Comparison of ENCODE assay signal across 9 cellular contexts in the genomic region with DNA sequence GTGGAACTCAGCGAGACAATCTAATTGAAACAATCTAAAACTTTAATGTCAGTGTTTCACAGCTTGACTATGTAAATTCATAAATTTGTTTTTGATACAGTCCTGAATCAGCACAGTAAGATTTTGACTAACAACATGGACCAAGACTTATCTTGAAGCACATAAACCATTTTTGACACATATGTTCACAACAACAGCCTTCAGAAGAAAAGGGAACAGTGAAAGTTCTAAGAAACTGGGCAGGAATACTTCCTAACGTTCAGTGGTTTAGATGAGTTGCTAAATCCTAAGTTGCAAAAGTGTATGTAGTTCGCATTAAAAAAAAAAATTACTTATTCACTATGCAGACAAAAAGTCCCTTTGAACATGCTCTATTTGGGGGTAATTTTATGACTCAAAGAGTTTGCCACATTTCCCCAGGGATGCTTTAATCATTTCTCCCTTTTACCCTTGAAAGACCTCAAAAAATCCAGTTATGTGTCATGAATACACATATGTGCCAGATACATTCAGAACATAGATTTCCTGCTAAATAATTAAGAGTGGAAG.
DNase-seq lines count a peak whose midpoint lies in the region; ATAC-seq, FAIRE-seq and TF ChIP-seq lines count a peak whose summit lies in the region.
"Had no signal": no experiment of that assay in that cellular context is flagged by ENCODE, and none has a peak within 500 bp of the region (broad histone marks: within the 10 kb centered on the region; RNA-seq: fewer than 3 reads in every experiment).

No MANE protein-coding gene starts in this region.

- no peak for FAIRE-seq in urothelium cell line (lab: Jason Lieb, UNC)
- FAIRE-seq: keratinocyte had no signal

- H3K9me3 Mint-ChIP-seq in progenitor cell of endocrine pancreas (ENCODE audit: low read depth), result peaks cover 16% of the 10 kb centered on the region

- no peak for TF ChIP-seq CTCF in progenitor cell of endocrine pancreas (IDR thresholded peaks at IDR 0.05; ENCODE audit: unreplicated experiment)

- peak; percentile 48 for DNase-seq in fibroblast of peridontal ligament (ENCODE audit: extremely low read depth)
- no peak for DNase-seq in urothelium cell line (ENCODE audit: low spot score)
- DNase-seq in progenitor cell of endocrine pancreas (ENCODE audit: low spot score, unreplicated experiment), result no peak
- DNase-seq in stimulated activated CD8-positive, alpha-beta memory T cell treated with anti-CD3 and anti-CD28 coated beads, Interleukin-4, amount 100 ng/mL, for 48 hours, result no peak
- DNase-seq: NCI-H1417 treated with DMSO at 0.1 percent for 48 hours had no signal

- H3K36me3 Mint-ChIP-seq in progenitor cell of endocrine pancreas (ENCODE audit: insufficient read depth), result no peaks in the 10 kb centered on the region

- ATAC-seq in GM18873 (IDR thresholded peaks at IDR 0.05; ENCODE audit: low FRiP score, unreplicated experiment) (peak; percentile 70), GM21786 (IDR thresholded peaks at IDR 0.05; ENCODE audit: unreplicated experiment) (peak; percentile 72), HG03558 (IDR thresholded peaks at IDR 0.05; ENCODE audit: extremely low read depth, unreplicated experiment) (peak; percentile 57)

- no peak overlapping the region for H3K4me3 Mint-ChIP-seq in progenitor cell of endocrine pancreas (ENCODE audit: low read depth)

- H3K4me1 Mint-ChIP-seq in progenitor cell of endocrine pancreas (ENCODE audit: low read depth), result no peaks in the 10 kb centered on the region

- H3K27ac Mint-ChIP-seq in progenitor cell of endocrine pancreas, result no peak overlapping the region

- no peaks in the 10 kb centered on the region for H3K27me3 Mint-ChIP-seq in progenitor cell of endocrine pancreas
